Comparison of ENCODE assay signal across 17 cellular contexts in genomic region chr7:4556868-4557620, GRCh38.
"Had no signal": no experiment of that assay in that cellular context is flagged by ENCODE, and none has a peak within 500 bp of the region (broad histone marks: within the 10 kb centered on the region; RNA-seq: fewer than 3 reads in every experiment).

No MANE protein-coding gene starts in this region.

- H3K27ac Mint-ChIP-seq: activated naive CD4-positive, alpha-beta T cell treated with anti-CD3 and anti-CD28 coated beads for 36 hours; activated T-helper 17 cell treated with anti-CD3 and anti-CD28 coated beads, Interleukin-2, amount 50 U/mL, for 72 hours; stimulated activated naive B cell treated with anti-CD40 and anti-IgM and Interleukin-4, amounts not matched to agents 10 μg/mL and 1 μg/mL and 100 μg/mL, for 72 hours had no signal

- H3K4me1 Mint-ChIP-seq: activated T-helper 17 cell treated with anti-CD3 and anti-CD28 coated beads, Interleukin-2, amount 50 U/mL, for 72 hours; naive B cell; stimulated activated naive B cell treated with anti-CD40 and anti-IgM and Interleukin-4, amounts not matched to agents 10 μg/mL and 1 μg/mL and 100 μg/mL, for 72 hours had no signal

- H3K79me2 ChIP-seq: parathyroid adenoma had no signal

- H3K9ac ChIP-seq: parathyroid adenoma had no signal

- H3K4me3 Mint-ChIP-seq: activated naive CD4-positive, alpha-beta T cell treated with anti-CD3 and anti-CD28 coated beads for 36 hours; activated T-helper 17 cell treated with anti-CD3 and anti-CD28 coated beads, Interleukin-2, amount 50 U/mL, for 72 hours; naive B cell; stimulated activated naive B cell treated with anti-CD40 and anti-IgM and Interleukin-4, amounts not matched to agents 10 μg/mL and 1 μg/mL and 100 μg/mL, for 72 hours had no signal

- H3K27me3 ChIP-seq: cardiac muscle cell, foreskin keratinocyte had no signal

- H3K27ac ChIP-seq: cardiac muscle cell, foreskin keratinocyte, parathyroid adenoma, transverse colon had no signal

- DNase-seq: activated CD4-positive, CD25-positive, alpha-beta regulatory T cell treated with anti-CD3 and anti-CD28 coated beads, Interleukin-2, amount 50 U/mL, for 72 hours; activated naive CD4-positive, alpha-beta T cell treated with anti-CD3 and anti-CD28 coated beads for 36 hours; activated T-cell treated with anti-CD3 and anti-CD28 coated beads for 4 hours; foreskin keratinocyte; left colon; naive B cell; retina; stimulated activated CD4-positive, alpha-beta T cell treated with anti-CD3 and anti-CD28 coated beads, Interleukin-4, amount 100 ng/mL, for 1 hour; stimulated activated naive B cell treated with anti-CD40 and anti-IgM and Interleukin-4, amounts not matched to agents 10 μg/mL and 1 μg/mL and 100 μg/mL, for 72 hours; T-helper 1 cell; T1000; transverse colon had no signal

- ATAC-seq: activated T-helper 17 cell treated with anti-CD3 and anti-CD28 coated beads, Interleukin-2, amount 50 U/mL, for 72 hours; esophagus mucosa; foreskin keratinocyte; left colon; stimulated activated naive B cell treated with anti-CD40 and anti-IgM and Interleukin-4, amounts not matched to agents 10 μg/mL and 1 μg/mL and 100 μg/mL, for 72 hours had no signal

- H3K4me3 ChIP-seq: cardiac muscle cell, lung, transverse colon had no signal

- H2AFZ ChIP-seq: parathyroid adenoma had no signal

- H3K36me3 Mint-ChIP-seq: stimulated activated naive B cell treated with anti-CD40 and anti-IgM and Interleukin-4, amounts not matched to agents 10 μg/mL and 1 μg/mL and 100 μg/mL, for 72 hours had no signal

- H3K36me3 ChIP-seq: cardiac muscle cell, transverse colon had no signal

- H3K4me1 ChIP-seq: foreskin keratinocyte, parathyroid adenoma, transverse colon had no signal
